In the genomic region with DNA sequence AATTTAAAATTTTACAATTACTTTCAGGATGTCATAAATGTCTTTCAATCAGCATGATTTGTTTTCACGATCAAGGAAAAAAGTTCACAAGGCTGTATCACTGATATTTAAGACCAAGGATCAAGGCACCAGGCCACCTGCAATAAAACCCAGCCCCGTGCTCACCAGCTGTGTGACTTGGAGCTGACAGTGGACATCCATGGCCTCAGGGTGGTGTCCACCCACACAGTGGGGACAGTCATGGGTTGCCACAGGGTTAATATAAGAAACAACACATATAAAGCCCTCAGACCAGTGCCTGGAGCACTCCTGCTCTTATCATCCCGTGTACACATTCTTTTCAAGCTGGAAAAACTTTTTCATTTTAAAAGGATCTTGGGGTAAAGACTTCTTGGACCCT, we compare ENCODE assay signal across 19 cellular contexts.
"Had no signal": no experiment of that assay in that cellular context is flagged by ENCODE, and none has a peak within 500 bp of the region (broad histone marks: within the 10 kb centered on the region; RNA-seq: fewer than 3 reads in every experiment).

No MANE protein-coding gene starts in this region.

- H2AFZ ChIP-seq: neural progenitor cell had no signal

- H3K4me1 ChIP-seq: left lung, neural progenitor cell, prostate gland, sigmoid colon, thyroid gland, upper lobe of right lung, uterus had no signal

- H3K4me2 ChIP-seq: neural progenitor cell had no signal

- H3K4me3 ChIP-seq: left lung, neural progenitor cell, prostate gland, sigmoid colon, stomach, thyroid gland, upper lobe of right lung, uterus had no signal

- H3K27ac ChIP-seq: left lung, neural progenitor cell, prostate gland, sigmoid colon, stomach, thyroid gland, upper lobe of right lung, uterus had no signal

- H3K27ac Mint-ChIP-seq: neural progenitor cell; stimulated activated effector memory CD8-positive, alpha-beta T cell treated with anti-CD3 and anti-CD28 coated beads, Interleukin-12 subunit alpha, Interleukin-12 subunit beta, amount 100 ng/mL, for 72 hours had no signal

- H3K4me3 Mint-ChIP-seq: naive thymus-derived CD8-positive, alpha-beta T cell; neural progenitor cell; stimulated activated effector memory CD8-positive, alpha-beta T cell treated with anti-CD3 and anti-CD28 coated beads, Interleukin-12 subunit alpha, Interleukin-12 subunit beta, amount 100 ng/mL, for 72 hours had no signal

- H3K36me3 ChIP-seq: left lung, neural progenitor cell, prostate gland, sigmoid colon, thyroid gland, upper lobe of right lung, uterus had no signal

- H3K9ac ChIP-seq: neural progenitor cell had no signal

- DNase-seq: cerebellar nuclear complex; cortex of kidney; effector CD4-positive, alpha-beta T cell; left lung; mesendoderm; midbrain; naive thymus-derived CD8-positive, alpha-beta T cell; right cardiac atrium; sigmoid colon; stimulated activated CD4-positive, alpha-beta T cell treated with anti-CD3 and anti-CD28 coated beads, Interleukin-2, amount 100 ng/mL, for 24 hours; stimulated activated CD4-positive, alpha-beta T cell treated with anti-CD3 and anti-CD28 coated beads, Interleukin-4, amount 100 ng/mL, for 24 hours; stimulated activated naive CD4-positive, alpha-beta T cell treated with Interleukin-2 at 50 U/mL for 16 hours; thyroid gland; upper lobe of right lung; uterus had no signal

- H3K9me3 ChIP-seq: left lung, prostate gland, sigmoid colon, stomach, thyroid gland, upper lobe of right lung, uterus had no signal

- H3K9me3 Mint-ChIP-seq: naive thymus-derived CD8-positive, alpha-beta T cell; neural progenitor cell; stimulated activated effector memory CD8-positive, alpha-beta T cell treated with anti-CD3 and anti-CD28 coated beads, Interleukin-12 subunit alpha, Interleukin-12 subunit beta, amount 100 ng/mL, for 72 hours had no signal

- H3K36me3 Mint-ChIP-seq: naive thymus-derived CD8-positive, alpha-beta T cell; neural progenitor cell; stimulated activated effector memory CD8-positive, alpha-beta T cell treated with anti-CD3 and anti-CD28 coated beads, Interleukin-12 subunit alpha, Interleukin-12 subunit beta, amount 100 ng/mL, for 72 hours had no signal

- H3K27me3 ChIP-seq: neural progenitor cell, stomach, thyroid gland, upper lobe of right lung, uterus had no signal

- H3K4me1 Mint-ChIP-seq: stimulated activated effector memory CD8-positive, alpha-beta T cell treated with anti-CD3 and anti-CD28 coated beads, Interleukin-12 subunit alpha, Interleukin-12 subunit beta, amount 100 ng/mL, for 72 hours had no signal
